9 cellular contexts compared by ENCODE assay signal in the genomic region with DNA sequence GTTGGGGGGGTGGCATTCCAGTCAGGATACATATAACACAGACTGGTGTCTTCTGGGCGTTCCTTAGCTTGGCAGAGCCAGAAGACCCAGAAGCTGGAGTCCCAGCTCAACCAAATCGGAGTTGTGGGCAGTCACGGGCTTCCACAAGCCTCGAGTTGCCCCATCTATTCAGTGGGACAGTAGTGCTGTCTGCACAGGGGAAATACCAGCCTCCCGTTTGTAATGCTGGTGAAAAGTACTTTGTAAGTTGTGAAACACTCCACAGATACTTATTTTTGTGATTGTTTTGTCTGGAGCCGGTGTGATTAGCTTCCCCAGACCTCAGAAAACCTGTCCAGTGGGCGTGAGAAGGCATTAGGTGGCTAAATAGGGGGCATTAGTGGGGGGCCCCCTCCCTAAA. TPM values are rescaled to one million over a fixed set of nuclear protein-coding genes. Genes with fewer than 3 reads are reported as not detected.
DNase-seq lines count a peak whose midpoint lies in the region; ATAC-seq and TF ChIP-seq lines count a peak whose summit lies in the region.
"Had no signal": no experiment of that assay in that cellular context is flagged by ENCODE, and none has a peak within 500 bp of the region (broad histone marks: within the 10 kb centered on the region; RNA-seq: fewer than 3 reads in every experiment).

No MANE protein-coding gene starts in this region.

- intact Hi-C loops in activated CD4-positive, alpha-beta T cell treated with anti-CD3 and anti-CD28 coated beads for 36 hours (cut with DNase I, micrococcal nuclease), result loop anchor here in 1 of 2 experiments (10.0 kb wide), 1 partner anchor 56 kb away; no protein-coding TSS in a partner anchor

- H3K4me3 ChIP-seq in NT2/D1 (ENCODE audit: insufficient read length, low read depth) (no peak overlapping the region), fibroblast of pulmonary artery (replicated peaks; ENCODE audit: low read depth, low read length) (no peak overlapping the region), subcutaneous abdominal adipose tissue (ENCODE audit: low read depth in 1 of 5, low read length in 5 of 5) (peak overlapping the region in 4 of 5 donors; percentile 32 to 62 (median 54)), endodermal cell (ENCODE audit: low read length) (no peak overlapping the region)

- POLR2A ChIA-PET in activated CD4-positive, alpha-beta T cell treated with anti-CD3 and anti-CD28 coated beads for 36 hours (lab: Charles Lee), result interaction anchor here (0.5 to 1.7 kb wide), 3 partner anchors 9 to 319 kb away, joined by 3 to 4 read pairs (median 3); partner anchors contain the start of gene DGKZ

- CTCF ChIA-PET in activated CD4-positive, alpha-beta T cell treated with anti-CD3 and anti-CD28 coated beads for 36 hours (lab: Charles Lee), result interaction anchor here (0.8 to 3.2 kb wide), 8 partner anchors 9 to 121 kb away, joined by 3 to 56 read pairs (median 4); partner anchors contain the start of gene DGKZ

- H3K9me3 Mint-ChIP-seq in activated CD4-positive, alpha-beta T cell treated with anti-CD3 and anti-CD28 coated beads for 36 hours (ENCODE audit: low read depth), result no peaks in the 10 kb centered on the region
- H3K9me3 Mint-ChIP-seq in endodermal cell, result no peaks in the 10 kb centered on the region

- H3K4me1 ChIP-seq in NT2/D1 (ENCODE audit: insufficient read depth, insufficient read length), result peaks cover 54% of the 10 kb centered on the region
- peaks cover 8 to 51% (median 40%) of the 10 kb centered on the region in 5 donors for H3K4me1 ChIP-seq in subcutaneous abdominal adipose tissue (ENCODE audit: control insufficient read depth in 5 of 5, insufficient read depth in 5 of 5, low read length in 5 of 5)
- H3K4me1 ChIP-seq in endodermal cell (ENCODE audit: control insufficient read depth, insufficient read depth, low read length), result peaks cover 6% of the 10 kb centered on the region

- H3K9me3 ChIP-seq in NT2/D1 (ENCODE audit: insufficient read depth, low read length), result no peaks in the 10 kb centered on the region
- H3K9me3 ChIP-seq in subcutaneous abdominal adipose tissue (ENCODE audit: control insufficient read depth in 5 of 5, low read length in 5 of 5), result no peaks in the 10 kb centered on the region
- no peaks in the 10 kb centered on the region for H3K9me3 ChIP-seq in endodermal cell (ENCODE audit: control insufficient read depth, low read length)

- WGBS in endodermal cell (ENCODE audit: insufficient coverage in 1 of 2, insufficient read length in 1 of 2), 2 experiments, result 93 to 94% methylated on average over 5 to 7 of the region's 7 CpGs

- H3K27ac ChIP-seq in subcutaneous abdominal adipose tissue (ENCODE audit: low read depth, low read length) (peak overlapping the region; percentile 56), endodermal cell (ENCODE audit: low read depth, low read length) (no peak overlapping the region)

- no peaks in the 10 kb centered on the region for H3K27me3 ChIP-seq in NT2/D1 (ENCODE audit: insufficient read depth, insufficient read length)
- no peaks in the 10 kb centered on the region for H3K27me3 ChIP-seq in subcutaneous abdominal adipose tissue (ENCODE audit: control insufficient read depth in 5 of 5, insufficient read depth in 4 of 5, low read length in 5 of 5)
- H3K27me3 ChIP-seq in endodermal cell (ENCODE audit: control insufficient read depth, insufficient read depth, low read length, poor library complexity, severe bottlenecking), result no peaks in the 10 kb centered on the region

- no peak for TF ChIP-seq CTCF in fibroblast of pulmonary artery (IDR thresholded peaks at IDR 0.05; ENCODE audit: low read length, missing control alignments)
- TF ChIP-seq CTCF in endodermal cell (conservative IDR thresholded peaks at IDR 0.05), result no peak

- peak; percentile 44 for ATAC-seq in activated CD4-positive, alpha-beta T cell treated with anti-CD3 and anti-CD28 coated beads for 36 hours

- H3K27ac Mint-ChIP-seq in activated CD4-positive, alpha-beta T cell treated with anti-CD3 and anti-CD28 coated beads for 36 hours, result peak overlapping the region; percentile 96
- no peak overlapping the region for H3K27ac Mint-ChIP-seq in endodermal cell

- H3K36me3 ChIP-seq in NT2/D1 (ENCODE audit: insufficient read depth, insufficient read length, low read length), result peaks cover 42% of the 10 kb centered on the region
- peaks cover 0 to 22% (median 18%) of the 10 kb centered on the region in 5 donors for H3K36me3 ChIP-seq in subcutaneous abdominal adipose tissue (ENCODE audit: control insufficient read depth in 5 of 5, insufficient read depth in 5 of 5, low read length in 5 of 5)
- H3K36me3 ChIP-seq in endodermal cell (ENCODE audit: control insufficient read depth, insufficient read depth, low read length), result no peaks in the 10 kb centered on the region

- H3K4me1 Mint-ChIP-seq in activated CD4-positive, alpha-beta T cell treated with anti-CD3 and anti-CD28 coated beads for 36 hours, result peaks cover 70% of the 10 kb centered on the region
- H3K4me1 Mint-ChIP-seq in endodermal cell, result peaks cover 29% of the 10 kb centered on the region

- peak overlapping the region; percentile 72 for H3K4me3 Mint-ChIP-seq in activated CD4-positive, alpha-beta T cell treated with anti-CD3 and anti-CD28 coated beads for 36 hours
- no peak overlapping the region for H3K4me3 Mint-ChIP-seq in endodermal cell

- peak overlapping the region; percentile 33 for H3K9ac ChIP-seq in NT2/D1 (ENCODE audit: insufficient read length, low read depth)
- peak overlapping the region in 4 of 5 donors; percentile 3 to 79 (median 71) for H3K9ac ChIP-seq in subcutaneous abdominal adipose tissue (ENCODE audit: low read length in 5 of 5)
- no peak overlapping the region for H3K9ac ChIP-seq in endodermal cell (ENCODE audit: extremely low read depth, low read length, poor library complexity, severe bottlenecking)

- peaks cover 2% of the 10 kb centered on the region for H3K36me3 Mint-ChIP-seq in activated CD4-positive, alpha-beta T cell treated with anti-CD3 and anti-CD28 coated beads for 36 hours (ENCODE audit: low read depth)
- H3K36me3 Mint-ChIP-seq in endodermal cell (ENCODE audit: low read depth), result no peaks in the 10 kb centered on the region

- DNase-seq in activated CD4-positive, alpha-beta T cell treated with anti-CD3 and anti-CD28 coated beads for 36 hours, result no peak
- no peak for DNase-seq in activated CD4-positive, alpha-beta T cell treated with anti-CD3 and anti-CD28 coated beads for 1 hour
- DNase-seq in NT2/D1 (ENCODE audit: low read depth, low spot score) (no peak), fibroblast of pulmonary artery (ENCODE audit: low read depth) (peak; percentile 29), endodermal cell (no peak), T1000 (lab: John Stamatoyannopoulos, UW) (no peak), NCI-H524 (lab: John Stamatoyannopoulos, UW) (no peak)
- DNase-seq: NCI-H1048 had no signal

- no peaks in the 10 kb centered on the region for H3K27me3 Mint-ChIP-seq in activated CD4-positive, alpha-beta T cell treated with anti-CD3 and anti-CD28 coated beads for 36 hours
- H3K27me3 Mint-ChIP-seq in endodermal cell (ENCODE audit: insufficient read depth), result no peaks in the 10 kb centered on the region

RNA-seq across cellular contexts. Expression of gene DGKZ, which starts 13.6 kb away (rescaled TPM):
- 100 to 1,000 TPM in 1 of 2 experiments, 10 to 100 TPM in 1; 87.6 to 101 TPM for total RNA-seq in activated CD4-positive, alpha-beta T cell treated with anti-CD3 and anti-CD28 coated beads for 36 hours
- total RNA-seq in endodermal cell, result 10 to 100 TPM; 49.6 to 57.3 TPM
- 40.7 TPM for polyA plus RNA-seq in endodermal cell (2013, experiment 1 of 2)
- 38.7 TPM for polyA plus RNA-seq in endodermal cell (2013, experiment 2 of 2)

RNA-seq across cellular contexts. Expression of gene MDK, which starts 20.6 kb away (rescaled TPM):
- total RNA-seq in activated CD4-positive, alpha-beta T cell treated with anti-CD3 and anti-CD28 coated beads for 36 hours, result 1 to 10 TPM; 3.0 to 6.7 TPM
- 1,000 to 10,000 TPM in 1 of 2 donors, 100 to 1,000 TPM in 1; 644 to 1,502 TPM for total RNA-seq in endodermal cell
- 1,103 TPM for polyA plus RNA-seq in endodermal cell (2013, experiment 1 of 2)
- polyA plus RNA-seq in endodermal cell (2013, experiment 2 of 2), result 1,014 TPM

RNA-seq across cellular contexts. Expression of gene CHRM4, which starts 30.7 kb away (rescaled TPM):
- total RNA-seq in activated CD4-positive, alpha-beta T cell treated with anti-CD3 and anti-CD28 coated beads for 36 hours, result under 1 TPM in 1 of 2 experiments, not detected in 1; 0.19 TPM
- total RNA-seq in endodermal cell, result under 1 TPM in 1 of 2 donors, not detected in 1; 0.46 TPM
- 0.28 TPM for polyA plus RNA-seq in endodermal cell (2013, experiment 1 of 2)
- polyA plus RNA-seq in endodermal cell (2013, experiment 2 of 2), result 0.25 TPM

Comparison
In these comparisons a context has a peak if more than half of its experiments do, and no peak if none do; other contexts are left out.
1. H3K4me3 ChIP-seq: peak in subcutaneous abdominal adipose tissue (4 of 5); none in NT2/D1 (single experiment), fibroblast of pulmonary artery (single experiment) and endodermal cell (single experiment).
2. RNA of gene MDK, which starts 20.6 kb away (total RNA-seq): 644 to 1,502 TPM in endodermal cell; 3.0 to 6.7 TPM in activated CD4-positive, alpha-beta T cell treated with anti-CD3 and anti-CD28 coated beads for 36 hours; every median in the first group is over 10 times any median in the second.